Comparison of ENCODE assay signal across 23 cellular contexts in genomic region chr17:63822537-63822936, GRCh38. TPM values are rescaled to one million over a fixed set of nuclear protein-coding genes. Genes with fewer than 3 reads are reported as not detected.
DNase-seq lines count a peak whose midpoint lies in the region; ATAC-seq and TF ChIP-seq lines count a peak whose summit lies in the region.
"Had no signal": no experiment of that assay in that cellular context is flagged by ENCODE, and none has a peak within 500 bp of the region (broad histone marks: within the 10 kb centered on the region; RNA-seq: fewer than 3 reads in every experiment).

No MANE protein-coding gene starts in this region.

- peaks cover 84% of the 10 kb centered on the region for H3K36me3 ChIP-seq in BLaER1

- H3K27me3 Mint-ChIP-seq in activated T-helper 1 cell treated with anti-CD3 and anti-CD28 coated beads, Interleukin-12 subunit alpha, Interleukin-12 subunit beta, Interleukin-2, Interleukin-4 antibody, amounts not matched to agents 30 ng/mL and 10 ng/mL and 1 ng/mL, durations not matched to agents 14 hours and 24 hours and 36 hours (ENCODE audit: insufficient read depth), result no peaks in the 10 kb centered on the region
- H3K27me3 Mint-ChIP-seq in naive thymus-derived CD8-positive, alpha-beta T cell, result no peaks in the 10 kb centered on the region
- H3K27me3 Mint-ChIP-seq: effector memory CD8-positive, alpha-beta T cell; progenitor cell of endocrine pancreas had no signal

- H3K4me3 ChIP-seq in AG04450 (ENCODE audit: low read depth, low read length), result no peak overlapping the region
- H3K4me3 ChIP-seq in BLaER1, result no peak overlapping the region
- H3K4me3 ChIP-seq in coronary artery, result no peak overlapping the region
- H3K4me3 ChIP-seq: esophagus muscularis mucosa, GM23338, lower lobe of right lung, sigmoid colon, thoracic aorta had no signal

- intact Hi-C loops in activated T-helper 1 cell treated with anti-CD3 and anti-CD28 coated beads, Interleukin-12 subunit alpha, Interleukin-12 subunit beta, Interleukin-2, Interleukin-4 antibody, amounts not matched to agents 30 ng/mL and 10 ng/mL and 1 ng/mL, durations not matched to agents 14 hours and 24 hours and 36 hours (cut with micrococcal nuclease), result loop anchor here (10.0 kb wide), 1 partner anchor 398 kb away; no protein-coding TSS in a partner anchor

- POLR2A ChIA-PET in AG04450 (lab: Yijun Ruan, JAX), result no interaction called here
- POLR2A ChIA-PET in naive thymus-derived CD8-positive, alpha-beta T cell (lab: Charles Lee), result no interaction called here

- no peak overlapping the region for H3K9ac ChIP-seq in BLaER1

- peaks cover 63% of the 10 kb centered on the region for H3K4me1 Mint-ChIP-seq in activated T-helper 1 cell treated with anti-CD3 and anti-CD28 coated beads, Interleukin-12 subunit alpha, Interleukin-12 subunit beta, Interleukin-2, Interleukin-4 antibody, amounts not matched to agents 30 ng/mL and 10 ng/mL and 1 ng/mL, durations not matched to agents 14 hours and 24 hours and 36 hours (ENCODE audit: low read depth)
- peaks cover 27 to 53% (median 51%) of the 10 kb centered on the region in 4 donors for H3K4me1 Mint-ChIP-seq in naive thymus-derived CD8-positive, alpha-beta T cell

- H3K27ac Mint-ChIP-seq in activated T-helper 1 cell treated with anti-CD3 and anti-CD28 coated beads, Interleukin-12 subunit alpha, Interleukin-12 subunit beta, Interleukin-2, Interleukin-4 antibody, amounts not matched to agents 30 ng/mL and 10 ng/mL and 1 ng/mL, durations not matched to agents 14 hours and 24 hours and 36 hours, result no peak overlapping the region
- peak overlapping the region in 7 of 10 donors; percentile 28 to 82 (median 64) for H3K27ac Mint-ChIP-seq in naive thymus-derived CD8-positive, alpha-beta T cell
- H3K27ac Mint-ChIP-seq: GM23338, progenitor cell of endocrine pancreas had no signal

- H3K27ac ChIP-seq in AG04450 (ENCODE audit: low read depth, low read length) (peak overlapping the region; percentile 11), BLaER1 (no peak overlapping the region), coronary artery (no peak overlapping the region)
- H3K27ac ChIP-seq: esophagus muscularis mucosa, foreskin keratinocyte, lower lobe of right lung, sigmoid colon, thoracic aorta had no signal

- H3K36me3 Mint-ChIP-seq in activated T-helper 1 cell treated with anti-CD3 and anti-CD28 coated beads, Interleukin-12 subunit alpha, Interleukin-12 subunit beta, Interleukin-2, Interleukin-4 antibody, amounts not matched to agents 30 ng/mL and 10 ng/mL and 1 ng/mL, durations not matched to agents 14 hours and 24 hours and 36 hours (ENCODE audit: low read depth), result peaks cover 82% of the 10 kb centered on the region
- peaks cover 9 to 87% (median 22%) of the 10 kb centered on the region in 3 donors for H3K36me3 Mint-ChIP-seq in naive thymus-derived CD8-positive, alpha-beta T cell

- H3K9me3 ChIP-seq in AG04450 (ENCODE audit: control insufficient read depth, insufficient read depth, low read length) (no peaks in the 10 kb centered on the region; the same call in 1 of the 2 replicates), BLaER1 (no peaks in the 10 kb centered on the region)
- H3K9me3 ChIP-seq: esophagus muscularis mucosa, lower lobe of right lung, sigmoid colon, thoracic aorta had no signal

- DNase-seq in AG04450 (ENCODE audit: low read depth, low spot score) (no peak), 8988T (no peak), HCEC 1CT (no peak), coronary artery (ENCODE audit: low spot score) (no peak)
- DNase-seq in activated T-helper 1 cell treated with anti-CD3 and anti-CD28 coated beads, Interleukin-12 subunit alpha, Interleukin-12 subunit beta, Interleukin-2, Interleukin-4 antibody, amounts not matched to agents 30 ng/mL and 10 ng/mL and 1 ng/mL, durations not matched to agents 14 hours and 24 hours and 36 hours (ENCODE audit: low spot score), result no peak
- no peak for DNase-seq in naive thymus-derived CD8-positive, alpha-beta T cell
- DNase-seq: activated CD4-positive, alpha-beta T cell treated with anti-CD3 and anti-CD28 coated beads, Interleukin-2, amount 50 U/mL, for 4 hours; CD8-positive, alpha-beta memory T cell; effector memory CD8-positive, alpha-beta T cell; foreskin keratinocyte; lower lobe of right lung; NCI-H187; NCI-H526 treated with DMSO at 0.1 percent for 48 hours; Right ventricle myocardium superior; sigmoid colon; stimulated activated CD4-positive, alpha-beta T cell treated with anti-CD3 and anti-CD28 coated beads, Interleukin-4, amount 100 ng/mL, for 24 hours; stimulated activated naive CD4-positive, alpha-beta T cell treated with Interleukin-2 at 50 U/mL for 16 hours; T1000 had no signal

- H3K4me3 Mint-ChIP-seq in activated T-helper 1 cell treated with anti-CD3 and anti-CD28 coated beads, Interleukin-12 subunit alpha, Interleukin-12 subunit beta, Interleukin-2, Interleukin-4 antibody, amounts not matched to agents 30 ng/mL and 10 ng/mL and 1 ng/mL, durations not matched to agents 14 hours and 24 hours and 36 hours, result peak overlapping the region; percentile 6
- H3K4me3 Mint-ChIP-seq in naive thymus-derived CD8-positive, alpha-beta T cell, result no peak overlapping the region
- H3K4me3 Mint-ChIP-seq: effector memory CD8-positive, alpha-beta T cell; GM23338 had no signal

- H4K20me1 ChIP-seq in BLaER1, result peaks cover 64% of the 10 kb centered on the region

- H3K4me1 ChIP-seq in BLaER1, result peaks cover 82% of the 10 kb centered on the region

- CTCF ChIA-PET in AG04450 (lab: Charles Lee), result interaction anchor here (0.7 kb wide), 1 partner anchor 18 kb away, joined by 3 read pairs; no protein-coding TSS in a partner anchor

- no peaks in the 10 kb centered on the region for H3K9me3 Mint-ChIP-seq in activated T-helper 1 cell treated with anti-CD3 and anti-CD28 coated beads, Interleukin-12 subunit alpha, Interleukin-12 subunit beta, Interleukin-2, Interleukin-4 antibody, amounts not matched to agents 30 ng/mL and 10 ng/mL and 1 ng/mL, durations not matched to agents 14 hours and 24 hours and 36 hours
- H3K9me3 Mint-ChIP-seq in naive thymus-derived CD8-positive, alpha-beta T cell, result no peaks in the 10 kb centered on the region
- H3K9me3 Mint-ChIP-seq: CD8-positive, alpha-beta memory T cell; effector memory CD8-positive, alpha-beta T cell; GM23338 had no signal

- no peak for ATAC-seq in naive thymus-derived CD8-positive, alpha-beta T cell
- ATAC-seq: effector memory CD8-positive, alpha-beta T cell; foreskin keratinocyte; GM23338; lower lobe of right lung had no signal

- no peak for TF ChIP-seq CTCF in AG04450 (IDR thresholded peaks at IDR 0.05; ENCODE audit: low read depth, low read length)
- no peak for TF ChIP-seq CTCF in coronary artery (IDR thresholded peaks at IDR 0.05)

- H3K4me2 ChIP-seq in BLaER1, result peak overlapping the region; percentile 89; the same call in 1 of the 2 replicates
- H3K4me2 ChIP-seq: GM23338 had no signal

- H3K27me3 ChIP-seq in AG04450 (ENCODE audit: control insufficient read depth, insufficient read depth, low read length), result no peaks in the 10 kb centered on the region
- H3K27me3 ChIP-seq in BLaER1, result no peaks in the 10 kb centered on the region
- H3K27me3 ChIP-seq: esophagus muscularis mucosa, foreskin keratinocyte, sigmoid colon had no signal

RNA-seq across cellular contexts. Expression of gene PSMC5, which starts 4.7 kb away (rescaled TPM):
- polyA plus RNA-seq in AG04450 (2011; rRNA removed), result 179 and 220 TPM in 2 replicates
- 190 and 197 TPM in 2 replicates for polyA minus RNA-seq in AG04450 (2011; rRNA and poly(A)+ RNA removed)
- 185 and 195 TPM in 2 replicates for total RNA-seq in activated T-helper 1 cell treated with anti-CD3 and anti-CD28 coated beads, Interleukin-12 subunit alpha, Interleukin-12 subunit beta, Interleukin-2, Interleukin-4 antibody, amounts not matched to agents 30 ng/mL and 10 ng/mL and 1 ng/mL, durations not matched to agents 14 hours and 24 hours and 36 hours
- 100 to 1,000 TPM; 139 to 143 TPM for total RNA-seq in naive thymus-derived CD8-positive, alpha-beta T cell
- 100 to 1,000 TPM; 173 to 214 (median 191) TPM for polyA plus RNA-seq in naive thymus-derived CD8-positive, alpha-beta T cell

RNA-seq across cellular contexts. Expression of gene FTSJ3, which starts 4.9 kb away (rescaled TPM):
- polyA plus RNA-seq in AG04450 (2011; rRNA removed), result 54.2 and 58.4 TPM in 2 replicates
- 70.5 and 94.3 TPM in 2 replicates for polyA minus RNA-seq in AG04450 (2011; rRNA and poly(A)+ RNA removed)
- total RNA-seq in activated T-helper 1 cell treated with anti-CD3 and anti-CD28 coated beads, Interleukin-12 subunit alpha, Interleukin-12 subunit beta, Interleukin-2, Interleukin-4 antibody, amounts not matched to agents 30 ng/mL and 10 ng/mL and 1 ng/mL, durations not matched to agents 14 hours and 24 hours and 36 hours, result 95.6 and 100 TPM in 2 replicates
- 10 to 100 TPM; 71.9 to 75.7 TPM for total RNA-seq in naive thymus-derived CD8-positive, alpha-beta T cell
- 10 to 100 TPM; 16.8 to 43.1 (median 24.0) TPM for polyA plus RNA-seq in naive thymus-derived CD8-positive, alpha-beta T cell

RNA-seq across cellular contexts. Expression of gene SMARCD2, which starts 19.9 kb away (rescaled TPM):
- polyA plus RNA-seq in AG04450 (2011; rRNA removed), result 48.8 and 58.3 TPM in 2 replicates
- polyA minus RNA-seq in AG04450 (2011; rRNA and poly(A)+ RNA removed), result 63.7 and 93.2 TPM in 2 replicates
- 116 TPM in 2 replicates for total RNA-seq in activated T-helper 1 cell treated with anti-CD3 and anti-CD28 coated beads, Interleukin-12 subunit alpha, Interleukin-12 subunit beta, Interleukin-2, Interleukin-4 antibody, amounts not matched to agents 30 ng/mL and 10 ng/mL and 1 ng/mL, durations not matched to agents 14 hours and 24 hours and 36 hours
- 100 to 1,000 TPM; 105 to 110 TPM for total RNA-seq in naive thymus-derived CD8-positive, alpha-beta T cell
- polyA plus RNA-seq in naive thymus-derived CD8-positive, alpha-beta T cell, result 100 to 1,000 TPM in 1 of 3 donors, 10 to 100 TPM in 2; 65.9 to 112 (median 91.5) TPM

RNA-seq across cellular contexts. Expression of gene DDX42, which starts 48.6 kb away (rescaled TPM):
- polyA plus RNA-seq in AG04450 (2011; rRNA removed), result 122 and 141 TPM in 2 replicates
- 60.5 and 78.0 TPM in 2 replicates for polyA minus RNA-seq in AG04450 (2011; rRNA and poly(A)+ RNA removed)
- total RNA-seq in activated T-helper 1 cell treated with anti-CD3 and anti-CD28 coated beads, Interleukin-12 subunit alpha, Interleukin-12 subunit beta, Interleukin-2, Interleukin-4 antibody, amounts not matched to agents 30 ng/mL and 10 ng/mL and 1 ng/mL, durations not matched to agents 14 hours and 24 hours and 36 hours, result 147 and 149 TPM in 2 replicates
- 100 to 1,000 TPM; 169 to 175 TPM for total RNA-seq in naive thymus-derived CD8-positive, alpha-beta T cell
- 10 to 100 TPM in 2 of 3 donors, 1 to 10 TPM in 1; 8.9 to 18.5 (median 13.2) TPM for polyA plus RNA-seq in naive thymus-derived CD8-positive, alpha-beta T cell

RNA-seq across cellular contexts. Expression of gene CCDC47, which starts 49.1 kb away (rescaled TPM):
- polyA plus RNA-seq in AG04450 (2011; rRNA removed), result 52.2 and 68.9 TPM in 2 replicates
- 33.4 and 40.0 TPM in 2 replicates for polyA minus RNA-seq in AG04450 (2011; rRNA and poly(A)+ RNA removed)
- total RNA-seq in activated T-helper 1 cell treated with anti-CD3 and anti-CD28 coated beads, Interleukin-12 subunit alpha, Interleukin-12 subunit beta, Interleukin-2, Interleukin-4 antibody, amounts not matched to agents 30 ng/mL and 10 ng/mL and 1 ng/mL, durations not matched to agents 14 hours and 24 hours and 36 hours, result 74.8 and 79.2 TPM in 2 replicates
- 10 to 100 TPM; 29.5 to 34.9 TPM for total RNA-seq in naive thymus-derived CD8-positive, alpha-beta T cell
- 10 to 100 TPM; 21.8 to 34.8 (median 26.0) TPM for polyA plus RNA-seq in naive thymus-derived CD8-positive, alpha-beta T cell
